1 cellular context compared by ENCODE assay signal in the genomic region with DNA sequence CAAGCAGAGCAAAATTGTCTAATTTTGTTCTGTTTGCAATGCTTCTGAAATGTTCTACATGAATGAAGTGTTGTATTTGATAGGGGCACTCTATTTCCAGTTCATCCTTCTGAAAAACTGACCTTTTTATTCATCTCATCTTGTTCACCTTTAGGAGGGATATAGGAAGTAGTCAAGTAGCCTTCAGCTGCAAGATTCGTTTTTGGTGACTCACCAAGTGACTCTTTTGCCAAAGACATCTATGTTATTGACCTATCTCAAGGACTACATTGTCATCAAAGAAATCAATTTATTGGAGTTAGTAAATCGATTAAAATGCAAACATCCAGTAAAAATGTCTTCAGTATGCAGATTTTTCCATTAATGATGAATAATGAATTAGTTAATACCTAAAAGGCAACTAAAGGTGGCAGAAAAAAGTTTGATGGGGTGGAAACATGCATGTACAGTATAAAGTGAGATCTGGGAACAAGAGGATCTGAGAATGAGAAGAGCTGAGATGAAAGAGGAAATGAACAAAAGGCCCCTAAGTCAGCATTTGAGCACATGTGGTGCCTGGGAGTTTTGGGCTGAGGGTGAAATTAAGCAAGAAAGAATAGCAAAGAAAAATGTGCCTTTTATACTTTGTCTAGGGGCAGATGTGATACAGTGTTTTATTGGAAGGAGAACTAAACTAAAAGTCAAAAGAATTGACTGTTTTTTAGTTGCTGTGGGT.
TF ChIP-seq lines count a peak whose summit lies in the region.

No MANE protein-coding gene starts in this region.

TF ChIP-seq in GM23338, 12 proteins besides CTCF, POLR2A, EP300 and RAD21:
- no peak for TF ChIP-seq CREB1 (CRISPR knock-in tag; IDR thresholded peaks at IDR 0.05; ENCODE audit: low read depth)
- no peak for TF ChIP-seq NANOG (IDR thresholded peaks at IDR 0.05; ENCODE audit: borderline replicate concordance)
- no peak for TF ChIP-seq JUNB (IDR thresholded peaks at IDR 0.05; ENCODE audit: unreplicated experiment)
- no peak for TF ChIP-seq ZNF114 (CRISPR knock-in tag; IDR thresholded peaks at IDR 0.05)
- TF ChIP-seq POLR2AphosphoS5 (IDR thresholded peaks at IDR 0.05; ENCODE audit: low read depth), result no peak
- TF ChIP-seq, protein P1, sequence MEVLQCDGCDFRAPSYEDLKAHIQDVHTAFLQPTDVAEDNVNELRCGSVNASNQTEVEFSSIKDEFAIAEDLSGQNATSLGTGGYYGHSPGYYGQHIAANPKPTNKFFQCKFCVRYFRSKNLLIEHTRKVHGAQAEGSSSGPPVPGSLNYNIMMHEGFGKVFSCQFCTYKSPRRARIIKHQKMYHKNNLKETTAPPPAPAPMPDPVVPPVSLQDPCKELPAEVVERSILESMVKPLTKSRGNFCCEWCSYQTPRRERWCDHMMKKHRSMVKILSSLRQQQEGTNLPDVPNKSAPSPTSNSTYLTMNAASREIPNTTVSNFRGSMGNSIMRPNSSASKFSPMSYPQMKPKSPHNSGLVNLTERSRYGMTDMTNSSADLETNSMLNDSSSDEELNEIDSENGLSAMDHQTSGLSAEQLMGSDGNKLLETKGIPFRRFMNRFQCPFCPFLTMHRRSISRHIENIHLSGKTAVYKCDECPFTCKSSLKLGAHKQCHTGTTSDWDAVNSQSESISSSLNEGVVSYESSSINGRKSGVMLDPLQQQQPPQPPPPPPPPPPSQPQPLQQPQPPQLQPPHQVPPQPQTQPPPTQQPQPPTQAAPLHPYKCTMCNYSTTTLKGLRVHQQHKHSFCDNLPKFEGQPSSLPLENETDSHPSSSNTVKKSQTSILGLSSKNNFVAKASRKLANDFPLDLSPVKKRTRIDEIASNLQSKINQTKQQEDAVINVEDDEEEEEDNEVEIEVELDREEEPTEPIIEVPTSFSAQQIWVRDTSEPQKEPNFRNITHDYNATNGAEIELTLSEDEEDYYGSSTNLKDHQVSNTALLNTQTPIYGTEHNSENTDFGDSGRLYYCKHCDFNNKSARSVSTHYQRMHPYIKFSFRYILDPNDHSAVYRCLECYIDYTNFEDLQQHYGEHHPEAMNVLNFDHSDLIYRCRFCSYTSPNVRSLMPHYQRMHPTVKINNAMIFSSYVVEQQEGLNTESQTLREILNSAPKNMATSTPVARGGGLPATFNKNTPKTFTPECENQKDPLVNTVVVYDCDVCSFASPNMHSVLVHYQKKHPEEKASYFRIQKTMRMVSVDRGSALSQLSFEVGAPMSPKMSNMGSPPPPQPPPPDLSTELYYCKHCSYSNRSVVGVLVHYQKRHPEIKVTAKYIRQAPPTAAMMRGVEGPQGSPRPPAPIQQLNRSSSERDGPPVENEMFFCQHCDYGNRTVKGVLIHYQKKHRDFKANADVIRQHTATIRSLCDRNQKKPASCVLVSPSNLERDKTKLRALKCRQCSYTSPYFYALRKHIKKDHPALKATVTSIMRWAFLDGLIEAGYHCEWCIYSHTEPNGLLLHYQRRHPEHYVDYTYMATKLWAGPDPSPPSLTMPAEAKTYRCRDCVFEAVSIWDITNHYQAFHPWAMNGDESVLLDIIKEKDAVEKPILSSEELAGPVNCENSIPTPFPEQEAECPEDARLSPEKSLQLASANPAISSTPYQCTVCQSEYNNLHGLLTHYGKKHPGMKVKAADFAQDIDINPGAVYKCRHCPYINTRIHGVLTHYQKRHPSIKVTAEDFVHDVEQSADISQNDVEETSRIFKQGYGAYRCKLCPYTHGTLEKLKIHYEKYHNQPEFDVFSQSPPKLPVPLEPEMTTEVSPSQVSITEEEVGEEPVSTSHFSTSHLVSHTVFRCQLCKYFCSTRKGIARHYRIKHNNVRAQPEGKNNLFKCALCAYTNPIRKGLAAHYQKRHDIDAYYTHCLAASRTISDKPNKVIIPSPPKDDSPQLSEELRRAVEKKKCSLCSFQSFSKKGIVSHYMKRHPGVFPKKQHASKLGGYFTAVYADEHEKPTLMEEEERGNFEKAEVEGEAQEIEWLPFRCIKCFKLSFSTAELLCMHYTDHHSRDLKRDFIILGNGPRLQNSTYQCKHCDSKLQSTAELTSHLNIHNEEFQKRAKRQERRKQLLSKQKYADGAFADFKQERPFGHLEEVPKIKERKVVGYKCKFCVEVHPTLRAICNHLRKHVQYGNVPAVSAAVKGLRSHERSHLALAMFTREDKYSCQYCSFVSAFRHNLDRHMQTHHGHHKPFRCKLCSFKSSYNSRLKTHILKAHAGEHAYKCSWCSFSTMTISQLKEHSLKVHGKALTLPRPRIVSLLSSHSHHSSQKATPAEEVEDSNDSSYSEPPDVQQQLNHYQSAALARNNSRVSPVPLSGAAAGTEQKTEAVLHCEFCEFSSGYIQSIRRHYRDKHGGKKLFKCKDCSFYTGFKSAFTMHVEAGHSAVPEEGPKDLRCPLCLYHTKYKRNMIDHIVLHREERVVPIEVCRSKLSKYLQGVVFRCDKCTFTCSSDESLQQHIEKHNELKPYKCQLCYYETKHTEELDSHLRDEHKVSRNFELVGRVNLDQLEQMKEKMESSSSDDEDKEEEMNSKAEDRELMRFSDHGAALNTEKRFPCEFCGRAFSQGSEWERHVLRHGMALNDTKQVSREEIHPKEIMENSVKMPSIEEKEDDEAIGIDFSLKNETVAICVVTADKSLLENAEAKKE (CRISPR knock-in tag; IDR thresholded peaks at IDR 0.05), result no peak
- no peak for TF ChIP-seq EZH2 (IDR thresholded peaks at IDR 0.05; ENCODE audit: low read depth, unreplicated experiment)
- no peak for TF ChIP-seq EZH2phosphoT487 (IDR thresholded peaks at IDR 0.05; ENCODE audit: unreplicated experiment)
- TF ChIP-seq STAT1 (IDR thresholded peaks at IDR 0.05; ENCODE audit: unreplicated experiment), result no peak
- no peak for TF ChIP-seq ZNF331 (CRISPR knock-in tag; IDR thresholded peaks at IDR 0.05; ENCODE audit: low read depth)
